ENCODE assay signal across 1 cellular context in genomic region chr2:115771516-115771915, GRCh38.
TF ChIP-seq lines count a peak whose summit lies in the region.

No MANE protein-coding gene starts in this region.

TF ChIP-seq in H1, 55 proteins besides CTCF, POLR2A, EP300 and RAD21 (continued from another document):
- no peak for TF ChIP-seq USF2 (IDR thresholded peaks at IDR 0.05; ENCODE audit: low read length)
- TF ChIP-seq RNF2 (IDR thresholded peaks at IDR 0.05; ENCODE audit: borderline replicate concordance, low read depth, low read length, missing control alignments, poor library complexity, severe bottlenecking): no peak
TF ChIP-seq in H1: peak in this region for 0.
